8 cellular contexts compared by ENCODE assay signal in the genomic region with DNA sequence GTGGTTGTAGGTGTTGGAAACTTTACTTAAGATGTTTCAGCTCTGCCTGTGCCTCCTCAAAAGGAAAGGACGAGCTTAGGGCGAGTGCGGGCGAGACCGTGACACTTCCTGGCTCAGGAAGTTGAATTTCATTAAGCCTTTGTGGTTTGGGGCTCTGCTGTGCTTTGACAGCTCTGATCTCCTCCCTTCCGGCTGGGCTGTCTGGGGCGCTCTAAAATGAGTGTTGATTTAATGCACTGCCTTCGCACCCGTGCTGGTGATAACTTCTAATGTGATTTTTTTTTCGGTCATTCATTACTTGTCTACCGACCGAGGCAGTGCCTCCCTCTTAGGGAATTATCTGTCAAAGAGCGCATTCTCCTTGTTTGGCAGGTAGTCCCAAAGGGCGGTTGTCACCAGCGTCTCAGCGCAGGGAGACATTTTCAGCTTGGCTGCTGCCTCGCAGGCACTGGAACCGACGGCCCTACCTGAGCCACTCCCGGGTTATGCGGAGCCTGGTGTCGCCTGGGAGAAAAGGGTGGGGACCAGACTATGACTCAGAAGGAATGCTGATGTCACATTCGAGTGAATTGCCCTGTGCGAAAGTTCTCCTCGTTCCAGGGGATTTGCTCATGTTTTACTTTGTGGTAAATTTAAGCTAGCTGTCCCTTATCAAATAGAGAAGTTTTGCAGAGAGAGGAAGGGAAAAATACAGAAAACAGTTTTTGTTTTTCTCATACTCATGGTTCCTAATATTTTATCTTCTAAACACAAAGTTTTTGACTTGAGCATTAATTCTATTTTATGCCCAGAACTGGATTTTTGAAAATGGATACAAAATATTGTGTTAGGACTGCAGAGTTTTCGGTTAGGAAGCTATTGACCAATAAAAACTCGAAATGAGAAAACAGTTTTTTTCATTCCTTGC. TPM values are rescaled to one million over a fixed set of nuclear protein-coding genes. Genes with fewer than 3 reads are reported as not detected.
DNase-seq lines count a peak whose midpoint lies in the region; ATAC-seq and TF ChIP-seq lines count a peak whose summit lies in the region.

No MANE protein-coding gene starts in this region.

- H2AFZ ChIP-seq in fibroblast of lung (ENCODE audit: low read length) = peak overlapping the region; percentile 81

- peaks cover 8% of the 10 kb centered on the region for H3K27me3 Mint-ChIP-seq in nephron progenitor cell (ENCODE audit: low read depth, poor library complexity)

- H3K9me3 ChIP-seq in fibroblast of lung (ENCODE audit: control insufficient read depth, insufficient read depth, low read depth, low read length) = no peaks in the 10 kb centered on the region

- H3K27me3 ChIP-seq in fibroblast of lung (ENCODE audit: control insufficient read depth, insufficient read depth, low read length) = no peaks in the 10 kb centered on the region

- H3K36me3 ChIP-seq in fibroblast of lung (ENCODE audit: control insufficient read depth, insufficient read depth, low read length) = no peaks in the 10 kb centered on the region

- H3K9me3 Mint-ChIP-seq in nephron progenitor cell = no peaks in the 10 kb centered on the region

- H3K36me3 Mint-ChIP-seq in nephron progenitor cell (ENCODE audit: low read depth) = peaks cover 5% of the 10 kb centered on the region

- peak; percentile 78 for ATAC-seq in GM19324 (IDR thresholded peaks at IDR 0.05; ENCODE audit: low FRiP score, unreplicated experiment)
- peak; percentile 65 for ATAC-seq in HG03442 (IDR thresholded peaks at IDR 0.05; ENCODE audit: unreplicated experiment)

- no peak for TF ChIP-seq CTCF in C4-2B (conservative IDR thresholded peaks at IDR 0.05)
- TF ChIP-seq CTCF in fibroblast of lung (conservative IDR thresholded peaks at IDR 0.05 in 1 of 2, IDR thresholded peaks at IDR 0.05 in 1 of 2; ENCODE audit: low read depth in 1 of 2, low read length in 2 of 2) = no peak
- TF ChIP-seq CTCF in nephron progenitor cell (IDR thresholded peaks at IDR 0.05) = no peak

- peak overlapping the region; percentile 88 for H3K27ac Mint-ChIP-seq in nephron progenitor cell

- peaks cover 31% of the 10 kb centered on the region for H3K4me1 Mint-ChIP-seq in nephron progenitor cell

- peak overlapping the region; percentile 84 for H3K27ac ChIP-seq in C4-2B
- H3K27ac ChIP-seq in fibroblast of lung (ENCODE audit: insufficient read depth, low read length) = peak overlapping the region; percentile 90

- peak overlapping the region; percentile 85 for H3K9ac ChIP-seq in fibroblast of lung (ENCODE audit: insufficient read depth, low read length)

- H3K4me2 ChIP-seq in fibroblast of lung (ENCODE audit: extremely low read depth, insufficient read depth, low read length) = peak overlapping the region; percentile 98

- DNase-seq in OCI-M1 (lab: John Stamatoyannopoulos, UW) (peak; percentile 93), activated T-cell treated with anti-CD3 and anti-CD28 coated beads for 48 hours (ENCODE audit: low read depth) (peak; percentile 66), fibroblast of lung (ENCODE audit: low read depth in 2 of 2) (peak; percentile 91 to 93), nephron progenitor cell (peak; percentile 53), stromal cell of bone marrow (ENCODE audit: low read depth) (peak; percentile 77)

- H3K79me2 ChIP-seq in fibroblast of lung (ENCODE audit: control insufficient read depth, insufficient read depth, low read length) = peaks cover 38% of the 10 kb centered on the region

- no peaks in the 10 kb centered on the region for H4K20me1 ChIP-seq in fibroblast of lung (ENCODE audit: control insufficient read depth, extremely low read depth, insufficient read depth, low read length)

- H3K4me3 Mint-ChIP-seq in nephron progenitor cell = peak overlapping the region; percentile 95

- H3K4me3 ChIP-seq in fibroblast of lung (replicated peaks in 1 of 4; ENCODE audit: control extremely low read depth in 1 of 4, insufficient read depth in 1 of 4, low read depth in 3 of 4, low read length in 4 of 4) = peak overlapping the region; percentile 74 to 92 (median 84)

- peaks cover 2% of the 10 kb centered on the region for H3K4me1 ChIP-seq in fibroblast of lung (ENCODE audit: control insufficient read depth, extremely low read depth, insufficient read depth, low read length)

RNA-seq across cellular contexts. Expression of a gene that starts 0.9 kb away (rescaled TPM):
- total RNA-seq in fibroblast of lung = 15.4 and 17.7 TPM in 2 replicates
- polyA plus RNA-seq in fibroblast of lung = 28.6 and 64.1 TPM in 2 replicates
- 15.7 and 35.1 TPM in 2 replicates for polyA plus RNA-seq in fibroblast of lung (2012)
- 19.3 and 74.3 TPM in 2 replicates for polyA minus RNA-seq in fibroblast of lung (ENCODE audit: low replicate concordance)

Comparison
In these comparisons a context has a peak if more than half of its experiments do, and no peak if none do; other contexts are left out.
1. Peak in every context shown above with its lines: DNase-seq, ATAC-seq, H3K4me3 ChIP-seq and H3K27ac ChIP-seq.